ENCODE assay signal across 17 cellular contexts in the genomic region with DNA sequence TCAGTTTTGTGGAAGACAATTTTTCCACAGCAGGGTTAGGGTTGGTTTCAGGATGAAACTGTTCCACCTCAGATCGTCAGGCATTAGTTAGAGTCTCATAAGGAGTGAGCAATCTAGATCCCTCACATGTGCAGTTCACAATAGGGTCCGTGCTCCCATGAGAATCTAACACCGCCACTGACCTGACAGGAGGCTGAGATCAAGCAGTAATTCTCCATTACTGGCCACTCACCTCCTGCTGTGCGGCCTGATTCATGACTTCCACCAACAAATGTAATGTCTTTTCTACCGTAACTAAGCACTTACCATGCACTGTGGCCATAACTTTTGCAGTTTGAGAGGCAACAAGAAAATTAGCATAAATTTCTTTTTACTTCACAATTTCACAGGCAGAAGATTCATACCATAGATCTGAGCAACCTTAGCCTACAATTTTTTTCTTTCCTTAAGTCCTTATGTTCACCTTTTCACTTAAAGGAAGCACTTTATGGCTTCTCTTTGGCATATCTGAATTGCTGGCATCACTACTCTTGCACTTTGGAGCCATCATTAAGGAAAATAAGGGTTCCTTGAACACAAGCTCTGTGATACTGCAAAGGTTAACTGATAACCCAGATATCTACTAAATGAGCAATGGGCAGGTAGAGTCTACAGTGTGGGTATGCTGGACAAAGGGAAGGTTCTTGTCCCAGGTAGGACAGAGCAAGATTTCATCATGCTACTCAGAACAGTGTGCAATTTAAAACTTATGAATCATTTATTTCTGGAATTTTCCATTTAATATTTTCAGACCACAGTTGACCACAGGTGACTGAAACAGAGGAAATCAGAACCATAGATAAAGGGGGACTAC.
DNase-seq lines count a peak whose midpoint lies in the region; ATAC-seq and TF ChIP-seq lines count a peak whose summit lies in the region.
"Had no signal": no experiment of that assay in that cellular context is flagged by ENCODE, and none has a peak within 500 bp of the region (broad histone marks: within the 10 kb centered on the region; RNA-seq: fewer than 3 reads in every experiment).

No MANE protein-coding gene starts in this region.

- DNase-seq in A172 (ENCODE audit: low spot score) (peak; percentile 18), foreskin keratinocyte (no peak), activated gamma-delta T cell (lab: John Stamatoyannopoulos, UW) (no peak), 8988T (no peak), KBM-7 (no peak), CD1c-positive myeloid dendritic cell (ENCODE audit: extremely low spot score) (no peak)
- DNase-seq: activated CD4-positive, alpha-beta T cell treated with anti-CD3 and anti-CD28 coated beads, Interleukin-2, amount 50 U/mL, for 48 hours; activated effector memory CD4-positive, alpha-beta T cell treated with anti-CD3 and anti-CD28 coated beads, Interleukin-2, amount 50 U/mL, for 16 hours; Calu3; esophagus squamous epithelium; left ventricle myocardium inferior; natural killer cell; stimulated activated CD4-positive, alpha-beta T cell treated with anti-CD3 and anti-CD28 coated beads, Interleukin-1b, Interleukin-23, amount 100 ng/mL, for 48 hours; T1000 had no signal

- in situ Hi-C loops in KBM-7 (cut with MboI; ENCODE audit: low pct_unique_long_range_greater_than_20kb, low sequenced_read_pairs): no loop called here

- ATAC-seq in GM21515 (IDR thresholded peaks at IDR 0.05; ENCODE audit: unreplicated experiment) (peak; percentile 36), HG03469 (IDR thresholded peaks at IDR 0.05; ENCODE audit: unreplicated experiment) (peak; percentile 9), foreskin keratinocyte (peak; percentile 16)
- ATAC-seq: natural killer cell had no signal

- no peak for TF ChIP-seq CTCF in foreskin keratinocyte (conservative IDR thresholded peaks at IDR 0.05)

- no peaks in the 10 kb centered on the region for H3K27me3 ChIP-seq in foreskin keratinocyte
- H3K27me3 ChIP-seq: esophagus squamous epithelium, SJSA1 had no signal

- no peak overlapping the region for H3K27ac ChIP-seq in foreskin keratinocyte
- H3K27ac ChIP-seq: esophagus squamous epithelium, left ventricle myocardium inferior, SJSA1 had no signal

- H3K4me1 ChIP-seq in foreskin keratinocyte: peaks cover 23% of the 10 kb centered on the region
- H3K4me1 ChIP-seq: SJSA1 had no signal
